Comparison of ENCODE assay signal across 7 cellular contexts in genomic region chr2:169933124-169933711, GRCh38.
DNase-seq lines count a peak whose midpoint lies in the region; ATAC-seq and TF ChIP-seq lines count a peak whose summit lies in the region.

No MANE protein-coding gene starts in this region.

- peak; percentile 69 for TF ChIP-seq CTCF in GM10266 (IDR thresholded peaks at IDR 0.05; ENCODE audit: control insufficient read depth, insufficient read depth, low read depth, missing control alignments)
- peak; percentile 60 for TF ChIP-seq CTCF in brain microvascular endothelial cell (IDR thresholded peaks at IDR 0.05; ENCODE audit: low read depth, low read length, missing control alignments)

- no peak overlapping the region for H3K4me3 ChIP-seq in brain microvascular endothelial cell (ENCODE audit: low read depth, low read length)

- H3K27ac ChIP-seq in brain microvascular endothelial cell = no peak overlapping the region

- in situ Hi-C loops in brain microvascular endothelial cell (cut with HindIII; ENCODE audit: low pct_ligation_motif_present, low sequenced_read_pairs) = no loop called here

- DNase-seq in GM10266 (ENCODE audit: extremely low spot score) = peak; percentile 10
- DNase-seq in HEK293T (ENCODE audit: extremely low spot score) = peak; percentile 31
- peak; percentile 58 for DNase-seq in NCI-H2196 (lab: John Stamatoyannopoulos, UW; ENCODE audit: unreplicated experiment)
- DNase-seq in brain microvascular endothelial cell = peak; percentile 15
- no peak for DNase-seq in left lobe of liver (ENCODE audit: low spot score)
- DNase-seq in nucleus accumbens (lab: John Stamatoyannopoulos, UW) = no peak

- peak; percentile 64 for ATAC-seq in left lobe of liver
- no peak for ATAC-seq in GM21367 (IDR thresholded peaks at IDR 0.05; ENCODE audit: unreplicated experiment)

- POLR2A ChIA-PET in HEK293T (lab: Yijun Ruan, JAX) = no interaction called here

- peaks cover 3% of the 10 kb centered on the region for H3K36me3 ChIP-seq in brain microvascular endothelial cell (replicated peaks)

- CTCF ChIA-PET in HEK293T (lab: Yijun Ruan, JAX) = no interaction called here

- no peaks in the 10 kb centered on the region for H3K27me3 ChIP-seq in brain microvascular endothelial cell (replicated peaks)

TF ChIP-seq in HEK293T, 16 proteins besides CTCF, POLR2A, EP300 and RAD21:
- TF ChIP-seq ELF4 (IDR thresholded peaks at IDR 0.05) = no peak
- TF ChIP-seq SUZ12 (IDR thresholded peaks at IDR 0.05) = no peak
- TF ChIP-seq FOXA1 (IDR thresholded peaks at IDR 0.05) = no peak
- no peak for TF ChIP-seq FOXK2 (IDR thresholded peaks at IDR 0.05)
- TF ChIP-seq HDGF (IDR thresholded peaks at IDR 0.05; ENCODE audit: borderline replicate concordance) = no peak
- no peak for TF ChIP-seq BHLHE40 (IDR thresholded peaks at IDR 0.05; ENCODE audit: borderline replicate concordance)
- no peak for TF ChIP-seq ARNT (IDR thresholded peaks at IDR 0.05)
- TF ChIP-seq PKNOX1 (IDR thresholded peaks at IDR 0.05) = 0 out of 2 replicates have a peak, but pooled peaks have one; percentile 32
- TF ChIP-seq TARDBP (IDR thresholded peaks at IDR 0.05) = no peak
TF ChIP-seq in HEK293T: peak in this region for 1.

Comparison
In these comparisons a context has a peak if more than half of its experiments do, and no peak if none do; other contexts are left out.
1. DNase-seq: peak in GM10266 (single experiment), HEK293T (single experiment), NCI-H2196 (single experiment) and brain microvascular endothelial cell (single experiment); none in left lobe of liver (single experiment) and nucleus accumbens (0 of 56).